8 cellular contexts compared by ENCODE assay signal in the genomic region with DNA sequence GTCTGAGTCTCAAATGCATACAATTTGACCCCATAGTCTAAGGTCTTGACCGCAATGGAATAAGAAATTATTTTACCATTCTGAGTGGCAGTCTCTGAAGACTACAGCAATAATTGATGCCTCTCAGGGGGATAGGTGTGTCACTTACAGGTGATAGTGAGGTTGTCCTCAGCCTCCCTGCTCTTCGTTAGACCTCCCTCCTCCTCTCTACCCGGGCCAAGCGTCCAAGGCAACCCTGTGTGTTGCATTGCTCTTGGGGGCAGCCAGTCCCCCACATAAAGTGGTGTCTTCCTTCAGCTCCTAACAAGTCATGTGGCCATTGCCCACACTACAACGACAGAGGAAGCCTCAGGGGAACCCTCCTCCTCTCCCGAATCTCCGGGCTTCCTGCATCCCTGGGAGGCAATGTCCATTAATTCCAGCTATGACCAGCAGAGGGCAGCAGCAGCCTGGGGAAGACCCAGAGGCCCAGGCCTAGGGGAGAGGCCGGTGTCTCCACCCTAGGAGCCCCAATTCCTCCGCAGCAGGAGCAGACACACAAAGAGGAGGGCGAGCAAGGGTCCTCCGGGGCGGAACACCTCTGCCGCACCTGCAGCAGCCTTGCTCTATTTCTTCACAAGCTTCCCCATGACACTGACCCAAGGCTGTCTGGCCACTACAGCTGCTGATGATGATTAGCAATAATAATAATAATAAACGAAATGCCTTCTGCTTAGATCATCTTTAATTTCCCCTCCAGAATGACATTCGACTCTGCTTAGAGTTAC.
DNase-seq lines count a peak whose midpoint lies in the region; ATAC-seq lines count a peak whose summit lies in the region.

No MANE protein-coding gene starts in this region.

- ATAC-seq in HG02885 (IDR thresholded peaks at IDR 0.05; ENCODE audit: poor library complexity, unreplicated experiment) = peak; percentile 71

- DNase-seq in NCI-H82 (lab: John Stamatoyannopoulos, UW) (peak; percentile 65), NCI-H82 treated with DMSO at 0.1 percent for 48 hours (lab: John Stamatoyannopoulos, UW; ENCODE audit: unreplicated experiment) (no peak), NCI-H524 (lab: John Stamatoyannopoulos, UW) (peak; percentile 56 to 65), epidermal melanocyte (ENCODE audit: insufficient read length, low spot score) (peak; percentile 59), myocyte (ENCODE audit: low read depth) (peak; percentile 46)
- DNase-seq in activated CD8-positive, alpha-beta memory T cell treated with anti-CD3 and anti-CD28 coated beads for 24 hours = peak; percentile 88
- peak; percentile 31 for DNase-seq in stimulated activated naive CD4-positive, alpha-beta T cell treated with Interleukin-2 at 50 U/mL for 16 hours (lab: John Stamatoyannopoulos, UW)
